In genomic region chr3:47681016-47681415, GRCh38 we compare ENCODE assay signal across 24 cellular contexts.
"Had no signal": no experiment of that assay in that cellular context is flagged by ENCODE, and none has a peak within 500 bp of the region (broad histone marks: within the 10 kb centered on the region; RNA-seq: fewer than 3 reads in every experiment).

No MANE protein-coding gene starts in this region.

- H3K9me3 Mint-ChIP-seq: activated CD4-positive, alpha-beta memory T cell treated with anti-CD3 and anti-CD28 coated beads, Interleukin-2, amount 10 ng/mL, durations not matched to agents 7 days and 5 days; activated naive CD4-positive, alpha-beta T cell treated with anti-CD3 and anti-CD28 coated beads, Interleukin-2, amount 10 ng/mL, durations not matched to agents 7 days and 5 days; activated T-cell treated with anti-CD3 and anti-CD28 coated beads, Interleukin-2, amount 50 U/mL, for 72 hours; dendritic cell treated with granulocyte-macrophage colony-stimulating factor and Interleukin-4, amounts not matched to agents 40 ng/mL and 50 ng/mL, for 4 days; natural killer cell treated with Interleukin-12 subunit alpha and Interleukin-12 subunit beta and Interleukin-15 and Interleukin-18, amount 100 ng/mL, for 72 hours; stimulated activated naive B cell treated with anti-CD40 and anti-IgM and Interleukin-4, amounts not matched to agents 10 μg/mL and 1 μg/mL and 100 μg/mL, for 72 hours had no signal

- H3K27me3 Mint-ChIP-seq: activated CD4-positive, alpha-beta memory T cell treated with anti-CD3 and anti-CD28 coated beads, Interleukin-2, amount 10 ng/mL, durations not matched to agents 7 days and 5 days; activated naive CD4-positive, alpha-beta T cell treated with anti-CD3 and anti-CD28 coated beads, Interleukin-2, amount 10 ng/mL, durations not matched to agents 7 days and 5 days; dendritic cell treated with granulocyte-macrophage colony-stimulating factor and Interleukin-4, amounts not matched to agents 40 ng/mL and 50 ng/mL, for 4 days; natural killer cell treated with Interleukin-12 subunit alpha and Interleukin-12 subunit beta and Interleukin-15 and Interleukin-18, amount 100 ng/mL, for 72 hours; stimulated activated naive B cell treated with anti-CD40 and anti-IgM and Interleukin-4, amounts not matched to agents 10 μg/mL and 1 μg/mL and 100 μg/mL, for 72 hours had no signal

- H3K9me3 ChIP-seq: lower lobe of right lung, neutrophil, ovary, sigmoid colon, thyroid gland, upper lobe of right lung had no signal

- H3K4me1 ChIP-seq: lower lobe of right lung, sigmoid colon, upper lobe of right lung had no signal

- H3K36me3 ChIP-seq: ovary had no signal

- H3K4me1 Mint-ChIP-seq: activated naive CD4-positive, alpha-beta T cell treated with anti-CD3 and anti-CD28 coated beads, Interleukin-2, amount 10 ng/mL, durations not matched to agents 7 days and 5 days had no signal

- DNase-seq: activated CD4-positive, alpha-beta memory T cell treated with anti-CD3 and anti-CD28 coated beads, Interleukin-2, amount 10 ng/mL, durations not matched to agents 7 days and 5 days; activated CD4-positive, alpha-beta T cell treated with anti-CD3 and anti-CD28 coated beads for 48 hours; activated CD4-positive, CD25-positive, alpha-beta regulatory T cell; activated effector memory CD4-positive, alpha-beta T cell treated with Interleukin-2 at 50 U/mL for 16 hours; activated naive CD4-positive, alpha-beta T cell treated with anti-CD3 and anti-CD28 coated beads, Interleukin-2, amount 10 ng/mL, durations not matched to agents 7 days and 5 days; activated T-cell treated with anti-CD3 and anti-CD28 coated beads, Interleukin-2, amount 50 U/mL, for 72 hours; effector CD8-positive, alpha-beta T cell; erythroblast; foreskin fibroblast; lower lobe of right lung; ovary; sigmoid colon; stimulated activated CD4-positive, alpha-beta T cell treated with anti-CD3 and anti-CD28 coated beads, Interleukin-15, amount 100 ng/mL, for 24 hours; stimulated activated CD8-positive, alpha-beta memory T cell treated with anti-CD3 and anti-CD28 coated beads, Interleukin-4, amount 100 ng/mL, for 48 hours; stimulated activated naive B cell treated with anti-CD40 and anti-IgM and Interleukin-4, amounts not matched to agents 10 μg/mL and 1 μg/mL and 100 μg/mL, for 72 hours; T-helper 9 cell; thyroid gland; upper lobe of right lung had no signal

- ATAC-seq: activated T-cell treated with anti-CD3 and anti-CD28 coated beads, Interleukin-2, amount 50 U/mL, for 72 hours; left lobe of liver; lower lobe of right lung; natural killer cell treated with Interleukin-12 subunit alpha and Interleukin-12 subunit beta and Interleukin-15 and Interleukin-18, amount 100 ng/mL, for 72 hours; stimulated activated naive B cell treated with anti-CD40 and anti-IgM and Interleukin-4, amounts not matched to agents 10 μg/mL and 1 μg/mL and 100 μg/mL, for 72 hours; upper lobe of right lung had no signal

- H3K27me3 ChIP-seq: cardiac muscle cell, neutrophil, ovary, sigmoid colon, thyroid gland, upper lobe of right lung had no signal

- H3K27ac ChIP-seq: cardiac muscle cell, lower lobe of right lung, neutrophil, ovary, sigmoid colon, thyroid gland, upper lobe of right lung had no signal

- H3K4me2 ChIP-seq: smooth muscle cell had no signal

- H3K27ac Mint-ChIP-seq: activated CD4-positive, alpha-beta memory T cell treated with anti-CD3 and anti-CD28 coated beads, Interleukin-2, amount 10 ng/mL, durations not matched to agents 7 days and 5 days; activated naive CD4-positive, alpha-beta T cell treated with anti-CD3 and anti-CD28 coated beads, Interleukin-2, amount 10 ng/mL, durations not matched to agents 7 days and 5 days; activated T-cell treated with anti-CD3 and anti-CD28 coated beads, Interleukin-2, amount 50 U/mL, for 72 hours; dendritic cell treated with granulocyte-macrophage colony-stimulating factor and Interleukin-4, amounts not matched to agents 40 ng/mL and 50 ng/mL, for 4 days; stimulated activated naive B cell treated with anti-CD40 and anti-IgM and Interleukin-4, amounts not matched to agents 10 μg/mL and 1 μg/mL and 100 μg/mL, for 72 hours had no signal

- H3K4me3 ChIP-seq: cardiac muscle cell, lower lobe of right lung, ovary, sigmoid colon, smooth muscle cell, thyroid gland, upper lobe of right lung had no signal

- H3K4me3 Mint-ChIP-seq: activated CD4-positive, alpha-beta memory T cell treated with anti-CD3 and anti-CD28 coated beads, Interleukin-2, amount 10 ng/mL, durations not matched to agents 7 days and 5 days; activated naive CD4-positive, alpha-beta T cell treated with anti-CD3 and anti-CD28 coated beads, Interleukin-2, amount 10 ng/mL, durations not matched to agents 7 days and 5 days; activated T-cell treated with anti-CD3 and anti-CD28 coated beads, Interleukin-2, amount 50 U/mL, for 72 hours; dendritic cell treated with granulocyte-macrophage colony-stimulating factor and Interleukin-4, amounts not matched to agents 40 ng/mL and 50 ng/mL, for 4 days; natural killer cell treated with Interleukin-12 subunit alpha and Interleukin-12 subunit beta and Interleukin-15 and Interleukin-18, amount 100 ng/mL, for 72 hours; stimulated activated naive B cell treated with anti-CD40 and anti-IgM and Interleukin-4, amounts not matched to agents 10 μg/mL and 1 μg/mL and 100 μg/mL, for 72 hours had no signal
